In genomic region chr10:16649757-16650156, GRCh38 we compare ENCODE assay signal across 20 cellular contexts.
DNase-seq lines count a peak whose midpoint lies in the region; ATAC-seq and TF ChIP-seq lines count a peak whose summit lies in the region.
"Had no signal": no experiment of that assay in that cellular context is flagged by ENCODE, and none has a peak within 500 bp of the region (broad histone marks: within the 10 kb centered on the region; RNA-seq: fewer than 3 reads in every experiment).

No MANE protein-coding gene starts in this region.

- no peak overlapping the region for H4K8ac ChIP-seq in mesenchymal stem cell (ENCODE audit: low read length)

- no peak overlapping the region for H2BK120ac ChIP-seq in mesenchymal stem cell (ENCODE audit: low read depth, low read length)

- H3K9ac ChIP-seq in mesenchymal stem cell (ENCODE audit: low read length): no peak overlapping the region
- H3K9ac ChIP-seq: BLaER1, GM23248 had no signal

- TF ChIP-seq CTCF in chondrocyte (IDR thresholded peaks at IDR 0.05): no peak
- TF ChIP-seq CTCF in GM20000 (IDR thresholded peaks at IDR 0.05; ENCODE audit: extremely low read depth, missing control alignments): no peak
- no peak for TF ChIP-seq CTCF in suprapubic skin (IDR thresholded peaks at IDR 0.05)

- no peaks in the 10 kb centered on the region for H3K4me1 ChIP-seq in mesenchymal stem cell (ENCODE audit: control insufficient read depth, insufficient read depth, low read depth, low read length)
- no peaks in the 10 kb centered on the region for H3K4me1 ChIP-seq in suprapubic skin

- TF ChIP-seq EP300 in suprapubic skin (IDR thresholded peaks at IDR 0.05): no peak

- no peaks in the 10 kb centered on the region for H3K9me3 Mint-ChIP-seq in chondrocyte (ENCODE audit: low read depth)
- H3K9me3 Mint-ChIP-seq: CD4-positive, CD25-positive, alpha-beta regulatory T cell; CD8-positive, alpha-beta T cell; H9 had no signal

- H3K4me2 ChIP-seq in mesenchymal stem cell (ENCODE audit: low read length, poor library complexity, severe bottlenecking): no peak overlapping the region
- H3K4me2 ChIP-seq: BLaER1 had no signal

- H3K4me3 ChIP-seq in mesenchymal stem cell (ENCODE audit: insufficient read depth in 1 of 2, low read depth in 1 of 2, low read length in 2 of 2): no peak overlapping the region
- no peak overlapping the region for H3K4me3 ChIP-seq in suprapubic skin
- H3K4me3 ChIP-seq: BLaER1, GM12878, GM23248 had no signal

- H2AFZ ChIP-seq in mesenchymal stem cell (ENCODE audit: low read depth, low read length): no peak overlapping the region
- H2AFZ ChIP-seq: GM23248 had no signal

- H3K23ac ChIP-seq in mesenchymal stem cell (ENCODE audit: low read length in 2 of 2): no peak overlapping the region

- H3K27me3 Mint-ChIP-seq in chondrocyte (ENCODE audit: low read depth): no peaks in the 10 kb centered on the region
- H3K27me3 Mint-ChIP-seq: B cell; CD4-positive, CD25-positive, alpha-beta regulatory T cell had no signal

- no peak overlapping the region for H3K18ac ChIP-seq in mesenchymal stem cell (ENCODE audit: low read depth in 1 of 2, low read length in 2 of 2)

- H3K4me1 Mint-ChIP-seq in chondrocyte (ENCODE audit: low read depth): peaks cover 11% of the 10 kb centered on the region
- H3K4me1 Mint-ChIP-seq: B cell, H9 had no signal

- H4K91ac ChIP-seq in mesenchymal stem cell (ENCODE audit: low read length): no peak overlapping the region

- peaks cover 8% of the 10 kb centered on the region for H3K79me1 ChIP-seq in mesenchymal stem cell (replicated peaks; ENCODE audit: low read length, poor library complexity, severe bottlenecking)

- no peaks in the 10 kb centered on the region for H3K27me3 ChIP-seq in mesenchymal stem cell (ENCODE audit: control insufficient read depth in 1 of 2, insufficient read depth in 1 of 2, low read length in 2 of 2)
- H3K27me3 ChIP-seq in suprapubic skin: no peaks in the 10 kb centered on the region
- H3K27me3 ChIP-seq: BLaER1 had no signal

- no peak overlapping the region for H2BK12ac ChIP-seq in mesenchymal stem cell (ENCODE audit: low read length in 2 of 2)

- H2BK5ac ChIP-seq in mesenchymal stem cell (ENCODE audit: low read depth, low read length, poor library complexity, severe bottlenecking): no peak overlapping the region

- no peaks in the 10 kb centered on the region for H3K9me3 ChIP-seq in mesenchymal stem cell (ENCODE audit: control insufficient read depth, low read length)
- H3K9me3 ChIP-seq in suprapubic skin: no peaks in the 10 kb centered on the region
- H3K9me3 ChIP-seq: BLaER1 had no signal

- no peak for ATAC-seq in GM19023 (IDR thresholded peaks at IDR 0.05; ENCODE audit: unreplicated experiment)
- ATAC-seq: CD8-positive, alpha-beta T cell; GM12878; HCT116 had no signal

- H3K27ac Mint-ChIP-seq in chondrocyte (ENCODE audit: unreplicated experiment): peak overlapping the region; percentile 24
- H3K27ac Mint-ChIP-seq: B cell; CD4-positive, CD25-positive, alpha-beta regulatory T cell; CD8-positive, alpha-beta T cell; H9 had no signal

- DNase-seq in NCI-H69 (lab: John Stamatoyannopoulos, UW) (peak; percentile 55), chondrocyte (ENCODE audit: low spot score) (no peak), mesenchymal stem cell (peak; percentile 21), GM20000 (ENCODE audit: low spot score) (no peak), suprapubic skin (ENCODE audit: low spot score in 2 of 2) (no peak)
- DNase-seq in stimulated activated CD4-positive, alpha-beta T cell treated with anti-CD3 and anti-CD28 coated beads, Interleukin-4, amount 100 ng/mL, for 24 hours: no peak
- DNase-seq: CD4-positive, CD25-positive, alpha-beta regulatory T cell; CD8-positive, alpha-beta T cell; DMS 273 treated with DMSO at 0.1 percent for 48 hours; DMS79; EL; GDM1; GM23248; H9 had no signal

- H3K36me3 Mint-ChIP-seq in chondrocyte (ENCODE audit: low read depth): no peaks in the 10 kb centered on the region

- WGBS in mesenchymal stem cell: 63% methylated on average over 2 of the region's 2 CpGs
- 82% methylated on average over 2 of the region's 2 CpGs for WGBS in suprapubic skin

- H2BK15ac ChIP-seq in mesenchymal stem cell (ENCODE audit: low read depth, poor library complexity, severe bottlenecking): no peak overlapping the region

- no peak overlapping the region for H3K4me3 Mint-ChIP-seq in chondrocyte (ENCODE audit: unreplicated experiment)
- H3K4me3 Mint-ChIP-seq: B cell; CD4-positive, CD25-positive, alpha-beta regulatory T cell; CD8-positive, alpha-beta T cell; H9 had no signal

- no peak overlapping the region for H3K4ac ChIP-seq in mesenchymal stem cell (ENCODE audit: low read depth in 1 of 2, low read length in 2 of 2)

- no peak for TF ChIP-seq POLR2A in suprapubic skin (IDR thresholded peaks at IDR 0.05)

- no peak overlapping the region for H3K14ac ChIP-seq in mesenchymal stem cell (ENCODE audit: low read length in 2 of 2)

- no peak overlapping the region for H2AK5ac ChIP-seq in mesenchymal stem cell (ENCODE audit: low read length, severe bottlenecking)

- H3K27ac ChIP-seq in mesenchymal stem cell (ENCODE audit: low read length, poor library complexity, severe bottlenecking): no peak overlapping the region
- H3K27ac ChIP-seq in suprapubic skin: no peak overlapping the region
- H3K27ac ChIP-seq: BLaER1, C4-2B, GM23248 had no signal

- H3K36me3 ChIP-seq in mesenchymal stem cell (ENCODE audit: control insufficient read depth in 1 of 2, insufficient read depth in 2 of 2, low read depth in 1 of 2, low read length in 2 of 2): peaks cover 0 to 3% of the 10 kb centered on the region in 2 experiments
- no peaks in the 10 kb centered on the region for H3K36me3 ChIP-seq in suprapubic skin
- H3K36me3 ChIP-seq: BLaER1 had no signal

Comparison
In these comparisons a context has a peak if more than half of its experiments do, and no peak if none do; other contexts are left out.
1. DNase-seq: peak in NCI-H69 (single experiment) and mesenchymal stem cell (single experiment); none in chondrocyte (single experiment), GM20000 (single experiment), stimulated activated CD4-positive, alpha-beta T cell treated with anti-CD3 and anti-CD28 coated beads, Interleukin-4, amount 100 ng/mL, for 24 hours (single experiment) and suprapubic skin (0 of 2).